Comparison of ENCODE assay signal across 15 cellular contexts in the genomic region with DNA sequence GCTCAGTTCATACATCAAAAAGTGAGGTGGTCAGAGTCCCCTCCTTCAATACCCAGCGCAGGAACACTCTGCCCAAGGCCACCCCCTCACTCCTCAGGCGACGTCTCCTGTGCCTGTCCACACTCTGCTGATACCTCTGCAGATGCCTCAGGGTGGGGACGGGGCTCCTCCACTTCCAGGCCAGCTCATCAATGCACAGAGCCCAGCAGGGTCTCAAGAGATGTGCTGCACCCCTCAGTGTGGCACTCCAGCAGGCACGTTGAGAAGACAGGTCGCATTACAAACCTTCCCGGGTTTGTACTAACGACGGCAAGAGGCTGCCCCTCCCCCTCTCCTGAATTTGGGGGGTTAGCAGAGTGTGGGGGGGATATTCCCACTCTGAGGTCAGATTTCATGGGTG.
DNase-seq lines count a peak whose midpoint lies in the region; ATAC-seq, FAIRE-seq and TF ChIP-seq lines count a peak whose summit lies in the region.
"Had no signal": no experiment of that assay in that cellular context is flagged by ENCODE, and none has a peak within 500 bp of the region (broad histone marks: within the 10 kb centered on the region; RNA-seq: fewer than 3 reads in every experiment).

No MANE protein-coding gene starts in this region.

- WGBS in HUES64 = 72% methylated on average over 9 of the region's 9 CpGs
- 65 to 78% methylated on average over 9 of the region's 9 CpGs for WGBS in aorta, 2 donors

- DNase-seq in GM23338 (ENCODE audit: low spot score) (no peak), kidney (peak; percentile 37), aorta (peak; percentile 20 to 43), upper lobe of right lung (no peak)
- DNase-seq: Caco-2, DND-41, GDM1 had no signal

- no peaks in the 10 kb centered on the region for H3F3A ChIP-seq in GM23338 (replicated peaks; ENCODE audit: low read depth)

- H3K4me1 ChIP-seq in GM23338 (ENCODE audit: insufficient read depth) (peaks cover 27% of the 10 kb centered on the region), HUES64 (ENCODE audit: insufficient read depth, low read length) (peaks cover 41% of the 10 kb centered on the region), kidney (ENCODE audit: control insufficient read depth in 1 of 2, insufficient read depth in 1 of 2, low read depth in 1 of 2, low read length in 2 of 2) (no peaks in the 10 kb centered on the region), aorta (ENCODE audit: control insufficient read depth in 1 of 2, insufficient read depth in 2 of 2, low read length in 2 of 2) (no peaks in the 10 kb centered on the region), upper lobe of right lung (no peaks in the 10 kb centered on the region)
- H3K4me1 ChIP-seq: A549, Caco-2 had no signal

- intact Hi-C loops in kidney (cut with DNase I) (no loop called here), aorta (cut with DNase I) (no loop called here), upper lobe of right lung (cut with DNase I) (no loop called here)

- H3K4me3 ChIP-seq in GM23338 = no peak overlapping the region
- no peak overlapping the region for H3K4me3 ChIP-seq in HUES64 (ENCODE audit: low read length)
- no peak overlapping the region for H3K4me3 ChIP-seq in kidney (ENCODE audit: low read length in 2 of 2)
- no peak overlapping the region for H3K4me3 ChIP-seq in aorta (ENCODE audit: low read length in 2 of 2)
- no peak overlapping the region for H3K4me3 ChIP-seq in upper lobe of right lung
- H3K4me3 ChIP-seq: A549 had no signal

- no peaks in the 10 kb centered on the region for H3K9me3 Mint-ChIP-seq in GM23338
- H3K9me3 Mint-ChIP-seq: CD14-positive monocyte had no signal

- TF ChIP-seq CTCF in GM23338 (conservative IDR thresholded peaks at IDR 0.05; ENCODE audit: low read depth in 2 of 2) (no peak), kidney (IDR thresholded peaks at IDR 0.05; ENCODE audit: borderline replicate concordance, extremely low read depth, insufficient read depth) (no peak), upper lobe of right lung (IDR thresholded peaks at IDR 0.05) (no peak)

- peak overlapping the region; percentile 71; the same call in 1 of the 2 replicates for H3K4me2 ChIP-seq in GM23338
- H3K4me2 ChIP-seq: A549 had no signal

- H3K9me3 ChIP-seq in HUES64 (ENCODE audit: insufficient read depth, low read depth, low read length) (no peaks in the 10 kb centered on the region), kidney (ENCODE audit: control insufficient read depth in 1 of 2, low read length in 2 of 2) (no peaks in the 10 kb centered on the region), aorta (ENCODE audit: control insufficient read depth, low read length) (no peaks in the 10 kb centered on the region), upper lobe of right lung (no peaks in the 10 kb centered on the region)
- H3K9me3 ChIP-seq: Caco-2 had no signal

- H3K79me2 ChIP-seq in GM23338 (replicated peaks; ENCODE audit: insufficient read depth) = no peaks in the 10 kb centered on the region

- H3K4me1 Mint-ChIP-seq in GM23338 = peaks cover 60% of the 10 kb centered on the region
- H3K4me1 Mint-ChIP-seq: CD14-positive monocyte; CD8-positive, alpha-beta memory T cell had no signal

- H3K27ac ChIP-seq in GM23338 (ENCODE audit: low read depth) (no peak overlapping the region), HUES64 (ENCODE audit: low read depth, low read length) (no peak overlapping the region), kidney (ENCODE audit: low read depth in 2 of 2, low read length in 2 of 2) (no peak overlapping the region), aorta (ENCODE audit: low read depth in 1 of 2, low read length in 2 of 2) (no peak overlapping the region), upper lobe of right lung (no peak overlapping the region)
- H3K27ac ChIP-seq: A549 had no signal

- no peaks in the 10 kb centered on the region for H3K36me3 Mint-ChIP-seq in GM23338 (ENCODE audit: low read depth)
- H3K36me3 Mint-ChIP-seq: CD14-positive monocyte; CD8-positive, alpha-beta memory T cell had no signal

- no peaks in the 10 kb centered on the region for H4K20me1 ChIP-seq in GM23338 (replicated peaks; ENCODE audit: insufficient read depth)

- H3K4me3 Mint-ChIP-seq in GM23338 = no peak overlapping the region
- H3K4me3 Mint-ChIP-seq: CD14-positive monocyte; CD8-positive, alpha-beta memory T cell had no signal

- FAIRE-seq in kidney (lab: Jason Lieb, UNC) = no peak
- FAIRE-seq: A549, GM12892, HTR-8/SVneo had no signal

- H3K9me2 ChIP-seq in GM23338 (ENCODE audit: insufficient read depth) = no peaks in the 10 kb centered on the region

- no peak for ATAC-seq in GM23338
- ATAC-seq in aorta (ENCODE audit: low FRiP score) = no peak
- ATAC-seq in upper lobe of right lung = no peak
- no peak for ATAC-seq in GM18909 (IDR thresholded peaks at IDR 0.05; ENCODE audit: poor library complexity, unreplicated experiment)
- ATAC-seq: A549, HCT116 had no signal

- H3K27me3 ChIP-seq in GM23338 (ENCODE audit: insufficient read depth) = no peaks in the 10 kb centered on the region
- H3K27me3 ChIP-seq in HUES64 (ENCODE audit: insufficient read depth, low read length) = no peaks in the 10 kb centered on the region
- H3K27me3 ChIP-seq in aorta (ENCODE audit: control insufficient read depth in 1 of 2, insufficient read depth in 2 of 2, low read length in 1 of 2) = no peaks in the 10 kb centered on the region
- H3K27me3 ChIP-seq in upper lobe of right lung = no peaks in the 10 kb centered on the region

- H3K36me3 ChIP-seq in GM23338 (ENCODE audit: insufficient read depth) (no peaks in the 10 kb centered on the region), HUES64 (ENCODE audit: insufficient read depth, low read length) (no peaks in the 10 kb centered on the region), kidney (ENCODE audit: control insufficient read depth in 1 of 2, insufficient read depth in 2 of 2, low read length in 2 of 2) (no peaks in the 10 kb centered on the region), aorta (ENCODE audit: control insufficient read depth in 1 of 2, insufficient read depth in 2 of 2, low read length in 1 of 2) (no peaks in the 10 kb centered on the region), upper lobe of right lung (no peaks in the 10 kb centered on the region)

- H3K27ac Mint-ChIP-seq in GM23338 = peak overlapping the region; percentile 62; the same call in 1 of the 2 replicates
- H3K27ac Mint-ChIP-seq: CD14-positive monocyte; CD8-positive, alpha-beta memory T cell had no signal

- no peak overlapping the region for H2AFZ ChIP-seq in GM23338

- peak overlapping the region; percentile 0; the same call in 1 of the 2 replicates for H3K9ac ChIP-seq in HUES64 (ENCODE audit: low read depth, low read length)
- H3K9ac ChIP-seq in kidney (ENCODE audit: low read length in 2 of 2) = no peak overlapping the region

- H3K27me3 Mint-ChIP-seq in GM23338 (ENCODE audit: insufficient read depth, low read depth, poor library complexity) = peaks cover 14% of the 10 kb centered on the region

TF ChIP-seq in GM23338, 12 proteins besides CTCF, POLR2A, EP300 and RAD21 (continues in another document):
- no peak for TF ChIP-seq EZH2phosphoT487 (IDR thresholded peaks at IDR 0.05; ENCODE audit: unreplicated experiment)
- no peak for TF ChIP-seq POLR2AphosphoS5 (IDR thresholded peaks at IDR 0.05; ENCODE audit: low read depth)
- TF ChIP-seq ZNF114 (CRISPR knock-in tag; IDR thresholded peaks at IDR 0.05) = no peak
- TF ChIP-seq JUNB (IDR thresholded peaks at IDR 0.05; ENCODE audit: unreplicated experiment) = no peak
- TF ChIP-seq STAT1 (IDR thresholded peaks at IDR 0.05; ENCODE audit: unreplicated experiment) = no peak

Comparison
In these comparisons a context has a peak if more than half of its experiments do, and no peak if none do; other contexts are left out.
1. DNase-seq: peak in kidney (single experiment) and aorta (2 of 2); none in GM23338 (single experiment) and upper lobe of right lung (single experiment).